In the genomic region with DNA sequence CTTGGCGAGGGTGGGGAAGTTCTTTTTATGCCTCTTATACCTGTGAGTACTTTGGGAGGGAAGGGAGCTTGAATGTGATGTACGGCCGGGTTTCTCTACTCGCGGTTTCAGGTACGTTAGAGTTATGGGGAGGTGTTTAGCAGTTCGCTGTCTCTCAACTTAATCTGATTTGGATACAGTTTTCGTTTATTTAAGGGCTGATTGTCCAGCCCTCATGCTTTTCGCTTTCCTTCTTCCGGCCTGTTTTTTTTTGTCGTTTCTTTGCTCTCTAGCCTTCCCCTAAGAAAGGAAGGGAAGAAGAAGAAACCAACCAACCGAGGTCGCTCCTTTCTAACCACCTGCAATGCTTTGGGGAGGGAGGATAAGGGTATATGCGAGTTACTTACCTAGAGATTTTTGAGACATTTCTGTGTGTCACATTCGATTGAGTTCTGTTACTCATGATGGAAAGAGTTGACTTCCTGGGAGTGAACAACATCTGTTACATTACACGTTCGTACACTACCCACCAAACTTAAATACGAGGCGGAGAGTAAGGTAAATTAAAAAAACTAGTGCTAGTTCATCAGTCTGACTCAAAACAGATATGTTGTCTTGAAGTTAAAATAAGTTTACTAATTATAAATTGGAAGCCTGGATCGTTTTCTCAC, we compare ENCODE assay signal across 7 cellular contexts. TPM values are rescaled to one million over a fixed set of nuclear protein-coding genes. Genes with fewer than 3 reads are reported as not detected.
DNase-seq lines count a peak whose midpoint lies in the region; ATAC-seq and TF ChIP-seq lines count a peak whose summit lies in the region.

No MANE protein-coding gene starts in this region.

- peaks cover 56% of the 10 kb centered on the region for H4K20me1 ChIP-seq in PC-9 (ENCODE audit: insufficient read depth)

- no peak for TF ChIP-seq POLR2A in GM18505 (IDR thresholded peaks at IDR 0.05; ENCODE audit: borderline replicate concordance, extremely low read depth, insufficient read depth, insufficient read length)

- BruUV-seq in PC-9 (replicated peaks; lab: Mats Ljungman, UMichigan), result TSS peak; percentile 43

- H3K9me2 ChIP-seq in PC-9 (ENCODE audit: insufficient read depth), result no peaks in the 10 kb centered on the region

- no peaks in the 10 kb centered on the region for H3K9me3 ChIP-seq in PC-9 (ENCODE audit: insufficient read depth, low read depth)

- peak overlapping the region; percentile 39 for H3K27ac ChIP-seq in PC-9

- H3K4me1 ChIP-seq in PC-9 (replicated peaks; ENCODE audit: insufficient read depth), result peaks cover 29% of the 10 kb centered on the region

- CTCF ChIA-PET in PC-9 (lab: Charles Lee), result interaction anchor here (0.8 kb wide), 1 partner anchor 66 kb away, joined by 3 read pairs; no protein-coding TSS in a partner anchor

- POLR2A ChIA-PET in PC-9 (lab: Charles Lee; ENCODE audit: unreplicated experiment), result interaction anchor here (0.6 to 0.7 kb wide), 3 partner anchors 19 to 1483 kb away, joined by 3 to 4 read pairs (median 3); no protein-coding TSS in a partner anchor

- H3K4me2 ChIP-seq in PC-9, result peak overlapping the region; percentile 97

- H3K4me3 ChIP-seq in PC-9 (peak overlapping the region; percentile 79), fibroblast of mammary gland (ENCODE audit: control insufficient read depth, low read depth, low read length) (peak overlapping the region; percentile 88), retinal pigment epithelial cell (ENCODE audit: low read length) (peak overlapping the region; percentile 98)

- ATAC-seq in HG02571 (IDR thresholded peaks at IDR 0.05; ENCODE audit: unreplicated experiment) (peak; percentile 0), GM18505 (IDR thresholded peaks at IDR 0.05; ENCODE audit: unreplicated experiment) (no peak)

- DNase-seq in ELR (ENCODE audit: low read depth), result peak; percentile 43
- DNase-seq in PC-9, result no peak
- peak; percentile 30 for DNase-seq in fibroblast of mammary gland (ENCODE audit: low read depth)
- DNase-seq in retinal pigment epithelial cell (ENCODE audit: low read depth), result no peak
- DNase-seq in stimulated activated CD4-positive, alpha-beta T cell treated with anti-CD3 and anti-CD28 coated beads, Interleukin-4, amount 100 ng/mL, for 24 hours, result no peak

- no peaks in the 10 kb centered on the region for H3K27me3 ChIP-seq in PC-9 (ENCODE audit: insufficient read depth, low read depth)

- H2AFZ ChIP-seq in PC-9, result peak overlapping the region; percentile 96

- H3K36me3 ChIP-seq in PC-9 (ENCODE audit: low read depth), result peaks cover 8% of the 10 kb centered on the region; the same call in 1 of the 2 replicates

- peaks cover 16% of the 10 kb centered on the region for H3F3A ChIP-seq in PC-9 (ENCODE audit: insufficient read depth, low read depth)

- intact Hi-C loops in PC-9 (cut with micrococcal nuclease; ENCODE audit: unreplicated experiment), result loop anchor here (10.0 kb wide), 1 partner anchor 1227 kb away; a partner anchor contains a TSS

- TF ChIP-seq CTCF in PC-9 (conservative IDR thresholded peaks at IDR 0.05), result no peak
- TF ChIP-seq CTCF in fibroblast of mammary gland (conservative IDR thresholded peaks at IDR 0.05; ENCODE audit: control insufficient read depth, insufficient read depth, low read depth, low read length), result no peak
- TF ChIP-seq CTCF in retinal pigment epithelial cell (conservative IDR thresholded peaks at IDR 0.05; ENCODE audit: low read depth, low read length), result no peak

- peaks cover 87% of the 10 kb centered on the region for H3K79me2 ChIP-seq in PC-9 (ENCODE audit: low read depth)

RNA-seq across cellular contexts. Expression of a gene that starts 0.9 kb away (rescaled TPM):
- total RNA-seq in PC-9 (2021), result 53.4 and 56.7 TPM in 2 replicates

RNA-seq across cellular contexts. Expression of a gene that starts 1.9 kb away (rescaled TPM):
- total RNA-seq in PC-9 (2021), result 35.8 and 38.6 TPM in 2 replicates

RNA-seq across cellular contexts. Expression of a gene that starts 37.1 kb away (rescaled TPM):
- 0.78 and 1.5 TPM in 2 replicates for total RNA-seq in PC-9 (2021)

Comparison
In these comparisons a context has a peak if more than half of its experiments do, and no peak if none do; other contexts are left out.
1. DNase-seq: peak in ELR (single experiment) and fibroblast of mammary gland (single experiment); none in PC-9 (0 of 2), retinal pigment epithelial cell (single experiment) and stimulated activated CD4-positive, alpha-beta T cell treated with anti-CD3 and anti-CD28 coated beads, Interleukin-4, amount 100 ng/mL, for 24 hours (single experiment).
2. Peak in every context shown above with its lines, with median percentiles within 50 percentile points of each other: H3K4me3 ChIP-seq.